Comparison of ENCODE assay signal across 8 cellular contexts in genomic region chrX:44542567-44543325, GRCh38. TPM values are rescaled to one million over a fixed set of nuclear protein-coding genes. Genes with fewer than 3 reads are reported as not detected.
DNase-seq lines count a peak whose midpoint lies in the region; ATAC-seq and TF ChIP-seq lines count a peak whose summit lies in the region.

Gene FUNDC1 (minus strand): TSS chrX:44542859. CDS start chrX:44542832, 27 bp downstream.

- H3K4me2 ChIP-seq in PC-3 (ENCODE audit: low read length): peak within 1 kb of the TSS; percentile 87

- intact Hi-C loops in PC-3 (cut with micrococcal nuclease): loop anchor here (2.0 to 10.0 kb wide), 5 partner anchors 104 to 585 kb away; partner anchors contain the start of gene KDM6A

- H4K20me1 ChIP-seq in PC-3 (ENCODE audit: low read length): no peaks in the 10 kb centered on the region

- no peaks in the 10 kb centered on the region for H3K9me3 ChIP-seq in PC-3 (ENCODE audit: low read length)
- no peaks in the 10 kb centered on the region for H3K9me3 ChIP-seq in mucosa of stomach (ENCODE audit: control insufficient read depth, low read length)

- peaks cover 19 to 38% (median 31%) of the 10 kb centered on the region in 3 donors for H3K4me1 Mint-ChIP-seq in IgD-negative memory B cell
- H3K4me1 Mint-ChIP-seq in activated T-cell treated with anti-CD3 and anti-CD28 coated beads, Interleukin-2, amount 50 U/mL, for 24 hours (ENCODE audit: low read depth): peaks cover 37% of the 10 kb centered on the region

- peaks cover 29% of the 10 kb centered on the region for H3K79me2 ChIP-seq in PC-3 (ENCODE audit: low read length)

- POLR2A ChIA-PET in PC-3 (lab: Charles Lee; ENCODE audit: unreplicated experiment): interaction anchor here (0.5 kb wide), 1 partner anchor 114 kb away, joined by 6 read pairs; no protein-coding TSS in a partner anchor

- H3K9ac ChIP-seq in PC-3 (ENCODE audit: low read length): peak within 1 kb of the TSS; percentile 94
- H3K9ac ChIP-seq in mucosa of stomach (ENCODE audit: low read length): peak within 1 kb of the TSS; percentile 93

- peak; percentile 58 for TF ChIP-seq CTCF in PC-3 (conservative IDR thresholded peaks at IDR 0.05; ENCODE audit: low read depth, low read length)

- peak; percentile 51 for TF ChIP-seq POLR2A in erythroblast (IDR thresholded peaks at IDR 0.05; ENCODE audit: low read length)

- H3K27me3 Mint-ChIP-seq in IgD-negative memory B cell: no peaks in the 10 kb centered on the region
- no peaks in the 10 kb centered on the region for H3K27me3 Mint-ChIP-seq in activated T-cell treated with anti-CD3 and anti-CD28 coated beads, Interleukin-2, amount 50 U/mL, for 24 hours

- peaks cover 3% of the 10 kb centered on the region for H3K36me3 Mint-ChIP-seq in IgD-negative memory B cell
- peaks cover 24% of the 10 kb centered on the region for H3K36me3 Mint-ChIP-seq in activated T-cell treated with anti-CD3 and anti-CD28 coated beads, Interleukin-2, amount 50 U/mL, for 24 hours (ENCODE audit: low read depth)

- peak within 1 kb of the TSS; percentile 73 to 97 (median 90) for H3K27ac Mint-ChIP-seq in IgD-negative memory B cell
- H3K27ac Mint-ChIP-seq in activated T-cell treated with anti-CD3 and anti-CD28 coated beads, Interleukin-2, amount 50 U/mL, for 24 hours: peak within 1 kb of the TSS; percentile 92

- BruUV-seq in PC-3 (replicated peaks; lab: Mats Ljungman, UMichigan): no TSS peak

- H3K27ac ChIP-seq in PC-3 (ENCODE audit: low read length): peak within 1 kb of the TSS; percentile 29; the same call in 1 of the 2 replicates

- peak; percentile 98 for ATAC-seq in GM21529 (IDR thresholded peaks at IDR 0.05; ENCODE audit: unreplicated experiment)
- ATAC-seq in PC-3: peak; percentile 94

- CTCF ChIA-PET in PC-3 (lab: Charles Lee): interaction anchor here (0.6 kb wide), 1 partner anchor 585 kb away, joined by 6 read pairs; no protein-coding TSS in a partner anchor

- H3K27me3 ChIP-seq in PC-3 (ENCODE audit: low read length) (no peaks in the 10 kb centered on the region), mucosa of stomach (ENCODE audit: control insufficient read depth, insufficient read depth, low read length) (no peaks in the 10 kb centered on the region)

- H3K4me1 ChIP-seq in PC-3 (ENCODE audit: insufficient read depth, low read length) (0 out of 2 replicates have a peak, but pooled peaks cover 13% of the 10 kb centered on the region), mucosa of stomach (ENCODE audit: control insufficient read depth, insufficient read depth, low read length) (peaks cover 4% of the 10 kb centered on the region)

- DNase-seq in DMS153 (lab: John Stamatoyannopoulos, UW) (peak; percentile 85), PC-3 (peak; percentile 96), erythroblast (lab: John Stamatoyannopoulos, UW) (peak; percentile 92 to 93)
- peak; percentile 96 for DNase-seq in activated T-cell treated with anti-CD3 and anti-CD28 coated beads, Interleukin-2, amount 50 U/mL, for 24 hours
- DNase-seq in stimulated activated CD8-positive, alpha-beta memory T cell treated with anti-CD3 and anti-CD28 coated beads, Interleukin-7, amount 100 ng/mL, for 1 hour (ENCODE audit: low read depth in 2 of 2): peak; percentile 77 to 88

- peak within 1 kb of the TSS; percentile 90 to 99 (median 96) for H3K4me3 Mint-ChIP-seq in IgD-negative memory B cell
- peak within 1 kb of the TSS; percentile 89 for H3K4me3 Mint-ChIP-seq in activated T-cell treated with anti-CD3 and anti-CD28 coated beads, Interleukin-2, amount 50 U/mL, for 24 hours

- no peaks in the 10 kb centered on the region for H3K9me3 Mint-ChIP-seq in IgD-negative memory B cell
- H3K9me3 Mint-ChIP-seq in activated T-cell treated with anti-CD3 and anti-CD28 coated beads, Interleukin-2, amount 50 U/mL, for 24 hours: no peaks in the 10 kb centered on the region

- H3K4me3 ChIP-seq in PC-3 (ENCODE audit: low read length) (peak within 1 kb of the TSS; percentile 83), mucosa of stomach (ENCODE audit: low read length) (peak within 1 kb of the TSS; percentile 60)

- peak within 1 kb of the TSS; percentile 79 for H2AFZ ChIP-seq in PC-3 (ENCODE audit: low read length)

- H3K36me3 ChIP-seq in PC-3 (ENCODE audit: low read depth, low read length) (no peaks in the 10 kb centered on the region), mucosa of stomach (ENCODE audit: control insufficient read depth, insufficient read depth, low read length) (no peaks in the 10 kb centered on the region)

- H3F3A ChIP-seq in PC-3 (ENCODE audit: low read length, unreplicated experiment): no peaks in the 10 kb centered on the region

- no peaks in the 10 kb centered on the region for H3K9me2 ChIP-seq in PC-3 (replicated peaks; ENCODE audit: low read length)

RNA-seq across cellular contexts. Expression of gene FUNDC1, which starts in this region (rescaled TPM):
- polyA plus RNA-seq in IgD-negative memory B cell: 21.3 TPM
- total RNA-seq in PC-3 (2014; rRNA removed): 21.8 and 28.0 TPM in 2 replicates

Comparison
In these comparisons a context has a peak if more than half of its experiments do, and no peak if none do; other contexts are left out.
1. Peak in every context shown above with its lines: DNase-seq, ATAC-seq, H3K4me3 ChIP-seq and H3K27ac ChIP-seq.